Comparison of ENCODE assay signal across 21 cellular contexts in genomic region chr20:3885711-3886110, GRCh38.
"Had no signal": no experiment of that assay in that cellular context is flagged by ENCODE, and none has a peak within 500 bp of the region (broad histone marks: within the 10 kb centered on the region; RNA-seq: fewer than 3 reads in every experiment).

No MANE protein-coding gene starts in this region.

- H3K27me3 ChIP-seq: foreskin keratinocyte, suprapubic skin, thyroid gland, upper lobe of left lung, uterus had no signal

- H3K4me3 ChIP-seq: coronary artery, left ventricle myocardium inferior, lower lobe of right lung, suprapubic skin, thyroid gland, upper lobe of left lung, uterus had no signal

- H3K27ac ChIP-seq: coronary artery, foreskin keratinocyte, left ventricle myocardium inferior, lower lobe of right lung, suprapubic skin, thyroid gland, upper lobe of left lung, uterus had no signal

- H3K36me3 ChIP-seq: lower lobe of right lung, suprapubic skin, thyroid gland, upper lobe of left lung, uterus had no signal

- H3K27me3 Mint-ChIP-seq: naive thymus-derived CD4-positive, alpha-beta T cell; progenitor cell of endocrine pancreas had no signal

- H3K9me3 ChIP-seq: left ventricle myocardium inferior, lower lobe of right lung, suprapubic skin, thyroid gland, upper lobe of left lung, uterus had no signal

- H3K4me3 Mint-ChIP-seq: endodermal cell; naive thymus-derived CD4-positive, alpha-beta T cell; nephron progenitor cell had no signal

- H3K9me3 Mint-ChIP-seq: endodermal cell had no signal

- DNase-seq: effector CD4-positive, alpha-beta T cell; endodermal cell; erythroblast; foreskin keratinocyte; left cardiac atrium; left ventricle myocardium inferior; lower lobe of right lung; mesendoderm; naive thymus-derived CD4-positive, alpha-beta T cell; nephron progenitor cell; right cardiac atrium; small intestine; stimulated activated CD4-positive, alpha-beta T cell treated with anti-CD3 and anti-CD28 coated beads, Interleukin-12 subunit alpha, Interleukin-12 subunit beta, amount 100 ng/mL, for 4 hours; stimulated activated CD4-positive, alpha-beta T cell treated with anti-CD3 and anti-CD28 coated beads, Interleukin-2, amount 100 ng/mL, for 48 hours; stimulated activated naive CD4-positive, alpha-beta T cell treated with Interleukin-2 at 50 U/mL for 16 hours; thyroid gland; upper lobe of left lung; uterus had no signal

- ATAC-seq: foreskin keratinocyte; left cardiac atrium; lower lobe of right lung; naive thymus-derived CD4-positive, alpha-beta T cell; right cardiac atrium had no signal

- H3K27ac Mint-ChIP-seq: endodermal cell, nephron progenitor cell, progenitor cell of endocrine pancreas had no signal
